16 cellular contexts compared by ENCODE assay signal in the genomic region with DNA sequence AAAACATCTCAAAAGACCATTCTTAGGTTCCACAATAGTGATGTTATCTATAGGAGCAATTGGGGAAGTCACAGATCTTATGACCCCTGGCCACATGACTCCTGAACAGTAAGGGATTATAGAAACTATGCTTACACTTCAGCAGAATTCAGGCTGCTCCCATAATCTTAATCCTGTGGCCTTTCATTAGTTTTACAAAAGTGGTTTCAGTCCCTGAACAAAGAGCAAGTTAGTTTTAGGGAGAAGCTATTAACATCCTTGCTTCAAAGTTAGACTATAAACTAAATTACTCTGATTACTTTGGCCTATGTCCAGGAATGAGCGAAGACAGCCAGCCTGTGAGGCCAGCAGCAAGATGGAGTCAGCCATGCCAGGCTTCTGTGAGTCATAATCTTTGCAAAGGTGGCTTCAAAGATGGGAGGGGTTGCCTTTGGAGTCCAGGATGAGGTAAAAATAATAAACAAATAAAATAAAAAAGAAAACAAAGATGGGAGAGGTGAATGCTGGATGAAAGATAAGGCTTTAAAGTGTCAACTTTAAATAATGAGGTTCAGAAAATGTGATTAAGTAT.
"Had no signal": no experiment of that assay in that cellular context is flagged by ENCODE, and none has a peak within 500 bp of the region (broad histone marks: within the 10 kb centered on the region; RNA-seq: fewer than 3 reads in every experiment).

No MANE protein-coding gene starts in this region.

- H3K4me1 ChIP-seq: gastrocnemius medialis, pancreas, thyroid gland had no signal

- H3K9me3 ChIP-seq: pancreas, thyroid gland had no signal

- FAIRE-seq: colon, endothelial cell of umbilical vein, keratinocyte, pancreas, urothelium cell line had no signal

- H3K4me3 ChIP-seq: cardiac muscle cell, gastrocnemius medialis, neural progenitor cell, pancreas, thyroid gland had no signal

- H3K27ac ChIP-seq: cardiac muscle cell, gastrocnemius medialis, neural progenitor cell, pancreas, thyroid gland had no signal

- DNase-seq: activated CD4-positive, alpha-beta T cell treated with anti-CD3 and anti-CD28 coated beads, Interleukin-2, amount 50 U/mL, for 4 hours; activated CD8-positive, alpha-beta memory T cell treated with anti-CD3 and anti-CD28 coated beads, Interleukin-2, amount 10 ng/mL, durations not matched to agents 7 days and 5 days; activated gamma-delta T cell treated with Interleukin-2 at 50 U/mL for 16 hours; activated T-cell treated with anti-CD3 and anti-CD28 coated beads, Interleukin-2, amount 50 U/mL, for 4 hours; aorta; gastrocnemius medialis; left ventricle myocardium superior; mesendoderm; pancreas; thyroid gland had no signal

- H3K27me3 ChIP-seq: cardiac muscle cell, gastrocnemius medialis, neural progenitor cell, pancreas, thyroid gland had no signal

- H3K36me3 ChIP-seq: cardiac muscle cell, gastrocnemius medialis, neural progenitor cell, pancreas, thyroid gland had no signal
